15 cellular contexts compared by ENCODE assay signal in genomic region chr11:120186408-120186798, GRCh38. TPM values are rescaled to one million over a fixed set of nuclear protein-coding genes. Genes with fewer than 3 reads are reported as not detected.
DNase-seq lines count a peak whose midpoint lies in the region; ATAC-seq and TF ChIP-seq lines count a peak whose summit lies in the region.
"Had no signal": no experiment of that assay in that cellular context is flagged by ENCODE, and none has a peak within 500 bp of the region (broad histone marks: within the 10 kb centered on the region; RNA-seq: fewer than 3 reads in every experiment).

No MANE protein-coding gene starts in this region.

- H2AFZ ChIP-seq in OCI-LY3 (ENCODE audit: low read depth, low read length) = peak overlapping the region; percentile 96

- H3K4me2 ChIP-seq in OCI-LY3 (ENCODE audit: low read length) = peak overlapping the region; percentile 34; the same call in 1 of the 2 replicates

- H3K36me3 ChIP-seq in OCI-LY3 (replicated peaks; ENCODE audit: low read depth, low read length) = no peaks in the 10 kb centered on the region
- H3K36me3 ChIP-seq in mucosa of rectum (ENCODE audit: control insufficient read depth in 2 of 2, insufficient read depth in 2 of 2, low read length in 2 of 2) = no peaks in the 10 kb centered on the region
- no peaks in the 10 kb centered on the region for H3K36me3 ChIP-seq in stomach
- H3K36me3 ChIP-seq: brain microvascular endothelial cell had no signal

- no peak for TF ChIP-seq EP300 in stomach (IDR thresholded peaks at IDR 0.05)

- H3K79me2 ChIP-seq in OCI-LY3 (ENCODE audit: low read length) = no peaks in the 10 kb centered on the region

- H3K36me3 Mint-ChIP-seq in chondrocyte (ENCODE audit: low read depth) = no peaks in the 10 kb centered on the region

- intact Hi-C loops in stomach (cut with DNase I; ENCODE audit: low total_unique reads) = no loop called here

- H3K27ac ChIP-seq in OCI-LY3 (ENCODE audit: low read length) (no peak overlapping the region), mucosa of rectum (ENCODE audit: low read depth in 2 of 2, low read length in 2 of 2) (peak overlapping the region; percentile 91 to 95), stomach (peak overlapping the region; percentile 60 to 89 (median 74))
- H3K27ac ChIP-seq: brain microvascular endothelial cell, C4-2B had no signal

- H3K4me3 ChIP-seq in OCI-LY3 (ENCODE audit: low read length) (no peak overlapping the region), mucosa of rectum (ENCODE audit: low read length in 2 of 2) (peak overlapping the region in 1 of 2 donors; percentile 26), stomach (no peak overlapping the region)
- H3K4me3 ChIP-seq: K562 had no signal

- no peak overlapping the region for H3K4me3 Mint-ChIP-seq in chondrocyte (ENCODE audit: unreplicated experiment)
- H3K4me3 Mint-ChIP-seq: activated B cell treated with CpG ODN at 0.5 μM for 24 hours; activated T-cell treated with anti-CD3 and anti-CD28 coated beads, Interleukin-2, amount 50 U/mL, for 72 hours had no signal

- H3K4me1 Mint-ChIP-seq in chondrocyte (ENCODE audit: low read depth) = peaks cover 20% of the 10 kb centered on the region
- H3K4me1 Mint-ChIP-seq: activated B cell treated with CpG ODN at 0.5 μM for 24 hours had no signal

- H3K9me3 ChIP-seq in OCI-LY3 (ENCODE audit: insufficient read depth, low read length) (no peaks in the 10 kb centered on the region), mucosa of rectum (ENCODE audit: control insufficient read depth in 2 of 2, low read length in 2 of 2) (no peaks in the 10 kb centered on the region), stomach (no peaks in the 10 kb centered on the region)

- H3K27me3 ChIP-seq in OCI-LY3 (ENCODE audit: low read depth, low read length) (no peaks in the 10 kb centered on the region; the same call in none of the 2 replicates), mucosa of rectum (ENCODE audit: control insufficient read depth in 2 of 2, insufficient read depth in 2 of 2, low read length in 2 of 2) (no peaks in the 10 kb centered on the region), stomach (no peaks in the 10 kb centered on the region)

- no peak overlapping the region for H3K27ac Mint-ChIP-seq in chondrocyte (ENCODE audit: unreplicated experiment)
- H3K27ac Mint-ChIP-seq: activated B cell treated with CpG ODN at 0.5 μM for 24 hours; activated T-cell treated with anti-CD3 and anti-CD28 coated beads, Interleukin-2, amount 50 U/mL, for 72 hours had no signal

- H3K4me1 ChIP-seq in OCI-LY3 (ENCODE audit: low read length) (peaks cover 16% of the 10 kb centered on the region), mucosa of rectum (ENCODE audit: control insufficient read depth in 2 of 2, insufficient read depth in 2 of 2, low read length in 2 of 2) (peaks cover 81 to 84% of the 10 kb centered on the region in 2 donors), stomach (peaks cover 37 to 65% (median 62%) of the 10 kb centered on the region in 4 donors)

- H3K9ac ChIP-seq in OCI-LY3 (ENCODE audit: low read length) (no peak overlapping the region), mucosa of rectum (ENCODE audit: low read depth in 1 of 2, low read length in 2 of 2) (peak overlapping the region; percentile 62 to 65)

- TF ChIP-seq CTCF in OCI-LY3 (IDR thresholded peaks at IDR 0.05; ENCODE audit: low read depth, low read length) (no peak), chondrocyte (IDR thresholded peaks at IDR 0.05) (no peak), stomach (IDR thresholded peaks at IDR 0.05) (no peak)

- no peaks in the 10 kb centered on the region for H3K9me3 Mint-ChIP-seq in chondrocyte (ENCODE audit: low read depth)
- H3K9me3 Mint-ChIP-seq: activated B cell treated with CpG ODN at 0.5 μM for 24 hours; activated T-cell treated with anti-CD3 and anti-CD28 coated beads, Interleukin-2, amount 50 U/mL, for 72 hours had no signal

- no peak for TF ChIP-seq POLR2A in stomach (IDR thresholded peaks at IDR 0.05)

- peaks cover 14% of the 10 kb centered on the region for H3K27me3 Mint-ChIP-seq in chondrocyte (ENCODE audit: low read depth)

- no peaks in the 10 kb centered on the region for H4K20me1 ChIP-seq in OCI-LY3 (ENCODE audit: insufficient read depth, low read length)

- DNase-seq in chondrocyte (ENCODE audit: low spot score) (peak; percentile 15), stomach (no peak), GF-D8 (lab: John Stamatoyannopoulos, UW) (no peak), NCI-H2081 (lab: John Stamatoyannopoulos, UW) (no peak)
- no peak for DNase-seq in activated CD4-positive, alpha-beta T cell treated with anti-CD3 and anti-CD28 coated beads for 1 hour
- DNase-seq: activated B cell treated with CpG ODN at 0.5 μM for 24 hours, brain microvascular endothelial cell, GDM1, NCI-H1694 treated with DMSO at 0.1 percent for 48 hours had no signal

- ATAC-seq in HG03520 (IDR thresholded peaks at IDR 0.05; ENCODE audit: unreplicated experiment) = no peak
- ATAC-seq: K562 had no signal

RNA-seq across cellular contexts. Expression of gene OAF, which starts 24.4 kb away (rescaled TPM):
- 5.7 to 12.8 TPM (median 6.6 TPM) in 3 replicates for total RNA-seq in chondrocyte
- total RNA-seq in stomach = 100 to 1,000 TPM in 2 of 5 donors, 10 to 100 TPM in 3; 23.3 to 380 (median 37.2) TPM
- polyA plus RNA-seq in stomach = 10 to 100 TPM; 17.1 to 30.5 (median 30.2) TPM

RNA-seq across cellular contexts. Expression of gene TRIM29, which starts 48.5 kb away (rescaled TPM):
- total RNA-seq in chondrocyte = not detected in 3 replicates
- total RNA-seq in stomach = 10 to 100 TPM in 1 of 5 donors, 1 to 10 TPM in 2, not detected in 2; 2.0 to 57.8 (median 2.3) TPM
- polyA plus RNA-seq in stomach = 100 to 1,000 TPM in 1 of 3 donors, 1 to 10 TPM in 2; 1.4 to 287 (median 1.7) TPM
- total RNA-seq: activated B cell treated with CpG ODN at 0.5 μM for 24 hours; activated T-cell treated with anti-CD3 and anti-CD28 coated beads, Interleukin-2, amount 50 U/mL, for 72 hours had no signal

RNA-seq across cellular contexts. Expression of gene POU2F3, which starts 53.5 kb away (rescaled TPM):
- not detected in 3 replicates for total RNA-seq in chondrocyte
- total RNA-seq in stomach = 1 to 10 TPM in 2 of 5 donors, under 1 TPM in 1, not detected in 2; 0.18 to 1.9 (median 1.3) TPM
- polyA plus RNA-seq in stomach = 1 to 10 TPM in 2 of 3 donors, under 1 TPM in 1; 0.75 to 1.5 (median 1.3) TPM
- total RNA-seq: activated B cell treated with CpG ODN at 0.5 μM for 24 hours, K562 had no signal
- polyA plus RNA-seq: K562 had no signal
